Comparison of ENCODE assay signal across 25 cellular contexts in the genomic region with DNA sequence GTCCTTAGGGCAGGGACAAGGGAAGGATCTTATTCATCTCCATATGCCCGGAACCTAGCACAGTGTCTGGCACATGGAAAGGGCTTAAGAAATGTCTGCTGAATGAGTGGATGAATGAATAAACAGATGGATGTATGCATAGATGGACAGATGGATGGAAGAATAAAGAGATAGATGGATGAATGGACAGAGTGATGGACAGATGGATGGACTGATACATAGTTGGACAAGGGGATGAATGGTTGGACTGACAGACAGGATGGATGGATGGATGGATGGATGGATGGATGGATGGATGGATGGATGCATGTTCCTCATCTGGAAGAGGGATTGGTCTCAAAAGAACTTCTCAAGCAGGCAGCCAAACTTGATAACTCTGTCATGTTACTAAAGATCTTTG.
"Had no signal": no experiment of that assay in that cellular context is flagged by ENCODE, and none has a peak within 500 bp of the region (broad histone marks: within the 10 kb centered on the region; RNA-seq: fewer than 3 reads in every experiment).

No MANE protein-coding gene starts in this region.

- FAIRE-seq: colon, endothelial cell of umbilical vein, frontal cortex, kidney had no signal

- H3K36me3 ChIP-seq: esophagus muscularis mucosa, gastroesophageal sphincter, heart left ventricle, lower lobe of right lung had no signal

- DNase-seq: dermis blood vessel endothelial cell; effector CD4-positive, alpha-beta T cell; effector memory CD4-positive, alpha-beta T cell; foreskin keratinocyte; heart left ventricle; hypothalamus; immature natural killer cell; islet precursor cell; kidney glomerular epithelial cell; left colon; left ventricle myocardium superior; lower lobe of right lung; mesenchymal stem cell; midbrain; naive thymus-derived CD4-positive, alpha-beta T cell had no signal

- H3K27ac ChIP-seq: coronary artery, dorsolateral prefrontal cortex, esophagus muscularis mucosa, foreskin keratinocyte, gastroesophageal sphincter, heart left ventricle, hepatocyte, lower lobe of right lung had no signal

- H3K4me3 ChIP-seq: coronary artery, dorsolateral prefrontal cortex, esophagus muscularis mucosa, gastroesophageal sphincter, heart left ventricle, hepatocyte, lower lobe of right lung had no signal

- H3K36me3 Mint-ChIP-seq: immature natural killer cell; naive thymus-derived CD4-positive, alpha-beta T cell had no signal

- H3K27ac Mint-ChIP-seq: immature natural killer cell; naive thymus-derived CD4-positive, alpha-beta T cell had no signal

- H3K4me1 ChIP-seq: lower lobe of right lung had no signal

- H3K9me3 ChIP-seq: esophagus muscularis mucosa, gastroesophageal sphincter, heart left ventricle, lower lobe of right lung had no signal

- H3K27me3 ChIP-seq: hepatocyte had no signal

- H3K9me3 Mint-ChIP-seq: naive thymus-derived CD4-positive, alpha-beta T cell had no signal

- ATAC-seq: foreskin keratinocyte; gastroesophageal sphincter; heart left ventricle; left colon; left lobe of liver; left ventricle myocardium superior; lower lobe of right lung; naive thymus-derived CD4-positive, alpha-beta T cell had no signal

- H3K4me3 Mint-ChIP-seq: immature natural killer cell; naive thymus-derived CD4-positive, alpha-beta T cell had no signal

- H3K4me1 Mint-ChIP-seq: immature natural killer cell; naive thymus-derived CD4-positive, alpha-beta T cell had no signal
